In the genomic region with DNA sequence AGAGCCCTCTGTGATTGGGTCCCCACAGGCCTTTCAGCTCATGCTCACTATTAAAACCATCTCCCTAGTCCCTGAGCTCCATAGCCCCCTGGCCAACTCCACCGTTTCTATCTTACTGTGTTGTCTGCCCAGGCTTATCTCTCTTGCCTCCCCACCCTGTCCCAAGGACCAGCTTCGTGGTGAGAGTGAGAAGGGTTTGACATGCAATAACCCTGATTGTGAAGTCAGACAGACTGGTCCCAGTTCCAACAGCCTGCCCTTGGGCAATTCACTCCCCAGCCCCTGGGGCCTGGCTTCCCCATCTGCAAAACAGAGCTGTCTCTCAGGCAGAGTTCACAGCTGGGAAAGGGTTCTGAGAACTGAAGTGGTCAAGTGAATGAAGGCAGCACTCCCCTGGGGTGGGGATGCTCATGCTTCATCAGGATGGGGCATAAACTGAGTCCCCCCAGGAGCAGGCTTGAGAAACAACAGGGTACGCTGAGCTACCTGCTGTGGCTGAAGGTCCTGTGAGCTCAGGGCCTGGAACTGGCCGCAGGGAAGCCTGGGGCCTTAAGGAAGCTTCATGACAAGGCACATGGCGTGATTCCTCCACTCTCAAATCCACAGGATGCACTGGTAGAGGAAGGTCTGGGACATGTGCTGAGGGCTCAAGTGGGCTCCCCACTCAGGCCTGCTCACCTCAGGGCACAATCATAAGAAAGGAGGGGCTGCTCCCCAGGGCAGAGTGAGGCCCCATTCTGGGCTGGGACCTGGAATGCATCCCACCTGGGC, we compare ENCODE assay signal across 13 cellular contexts. TPM values are rescaled to one million over a fixed set of nuclear protein-coding genes. Genes with fewer than 3 reads are reported as not detected.
DNase-seq lines count a peak whose midpoint lies in the region; ATAC-seq and TF ChIP-seq lines count a peak whose summit lies in the region.
"Had no signal": no experiment of that assay in that cellular context is flagged by ENCODE, and none has a peak within 500 bp of the region (broad histone marks: within the 10 kb centered on the region; RNA-seq: fewer than 3 reads in every experiment).

No MANE protein-coding gene starts in this region.

- TF ChIP-seq CTCF in BE2C (IDR thresholded peaks at IDR 0.05; ENCODE audit: low read depth, low read length), result no peak

- H3K27me3 Mint-ChIP-seq in activated CD4-positive, alpha-beta T cell treated with anti-CD3 and anti-CD28 coated beads, Interleukin-2, amount 10 ng/mL, durations not matched to agents 7 days and 5 days, result no peaks in the 10 kb centered on the region
- no peaks in the 10 kb centered on the region for H3K27me3 Mint-ChIP-seq in activated CD4-positive, alpha-beta T cell treated with anti-CD3 and anti-CD28 coated beads for 36 hours
- no peaks in the 10 kb centered on the region for H3K27me3 Mint-ChIP-seq in stimulated activated memory B cell treated with anti-CD40 and anti-IgM and Interleukin-4, amounts not matched to agents 10 μg/mL and 1 μg/mL and 100 μg/mL, for 72 hours
- H3K27me3 Mint-ChIP-seq: T-cell had no signal

- intact Hi-C loops in activated CD4-positive, alpha-beta T cell treated with anti-CD3 and anti-CD28 coated beads for 36 hours (cut with DNase I, micrococcal nuclease), result loop anchor here (2.0 to 10.0 kb wide), 5 partner anchors 102 to 1313 kb away; a partner anchor contains a TSS

- POLR2A ChIA-PET in activated CD4-positive, alpha-beta T cell treated with anti-CD3 and anti-CD28 coated beads, Interleukin-2, amount 10 ng/mL, durations not matched to agents 7 days and 5 days (lab: Charles Lee), result no interaction called here
- POLR2A ChIA-PET in activated CD4-positive, alpha-beta T cell treated with anti-CD3 and anti-CD28 coated beads for 36 hours (lab: Charles Lee), result interaction anchor here (1.4 to 2.1 kb wide), 4 partner anchors 9 to 22 kb away, joined by 3 to 6 read pairs (median 4); no protein-coding TSS in a partner anchor

- CTCF ChIA-PET in activated CD4-positive, alpha-beta T cell treated with anti-CD3 and anti-CD28 coated beads, Interleukin-2, amount 10 ng/mL, durations not matched to agents 7 days and 5 days (lab: Charles Lee), result interaction anchor here (0.7 to 8.0 kb wide), 10 partner anchors 13 to 1041 kb away, joined by 3 to 147 read pairs (median 4); no protein-coding TSS in a partner anchor
- CTCF ChIA-PET in activated CD4-positive, alpha-beta T cell treated with anti-CD3 and anti-CD28 coated beads for 36 hours (lab: Charles Lee), result interaction anchor here (0.6 to 5.8 kb wide), 9 partner anchors 10 to 117 kb away, joined by 3 to 50 read pairs (median 4); no protein-coding TSS in a partner anchor

- peaks cover 6% of the 10 kb centered on the region for H3K4me1 ChIP-seq in BE2C

- H3K4me1 Mint-ChIP-seq in activated CD4-positive, alpha-beta T cell treated with anti-CD3 and anti-CD28 coated beads, Interleukin-2, amount 10 ng/mL, durations not matched to agents 7 days and 5 days, result peaks cover 43% of the 10 kb centered on the region
- peaks cover 22% of the 10 kb centered on the region for H3K4me1 Mint-ChIP-seq in activated CD4-positive, alpha-beta T cell treated with anti-CD3 and anti-CD28 coated beads for 36 hours
- H3K4me1 Mint-ChIP-seq in stimulated activated memory B cell treated with anti-CD40 and anti-IgM and Interleukin-4, amounts not matched to agents 10 μg/mL and 1 μg/mL and 100 μg/mL, for 72 hours, result peaks cover 33% of the 10 kb centered on the region

- no peak overlapping the region for H3K4me3 ChIP-seq in BE2C (ENCODE audit: low read depth, low read length)
- H3K4me3 ChIP-seq: ovary had no signal

- H3K36me3 Mint-ChIP-seq in activated CD4-positive, alpha-beta T cell treated with anti-CD3 and anti-CD28 coated beads, Interleukin-2, amount 10 ng/mL, durations not matched to agents 7 days and 5 days (ENCODE audit: low read depth), result peaks cover 18% of the 10 kb centered on the region
- H3K36me3 Mint-ChIP-seq in activated CD4-positive, alpha-beta T cell treated with anti-CD3 and anti-CD28 coated beads for 36 hours (ENCODE audit: low read depth), result peaks cover 27% of the 10 kb centered on the region
- peaks cover 21% of the 10 kb centered on the region for H3K36me3 Mint-ChIP-seq in stimulated activated memory B cell treated with anti-CD40 and anti-IgM and Interleukin-4, amounts not matched to agents 10 μg/mL and 1 μg/mL and 100 μg/mL, for 72 hours

- DNase-seq in activated CD4-positive, alpha-beta T cell treated with anti-CD3 and anti-CD28 coated beads, Interleukin-2, amount 10 ng/mL, durations not matched to agents 7 days and 5 days, result no peak
- DNase-seq in activated CD4-positive, alpha-beta T cell treated with anti-CD3 and anti-CD28 coated beads for 36 hours, result no peak
- peak; percentile 27 for DNase-seq in SKM-1 (lab: John Stamatoyannopoulos, UW; ENCODE audit: unreplicated experiment)
- peak; percentile 44 for DNase-seq in ecto neural progenitor cell (ENCODE audit: low spot score)
- DNase-seq in NCI-H2171 treated with DMSO at 0.1 percent for 48 hours (lab: John Stamatoyannopoulos, UW), result no peak
- DNase-seq in inferior parietal cortex (ENCODE audit: extremely low spot score), result no peak
- no peak for DNase-seq in BE2C
- DNase-seq: activated naive CD4-positive, alpha-beta T cell treated with anti-CD3 and anti-CD28 coated beads, Interleukin-2, amount 50 U/mL, for 16 hours; NCI-H1930; stimulated activated CD4-positive, alpha-beta T cell treated with anti-CD3 and anti-CD28 coated beads, Interleukin-15, amount 100 ng/mL, for 24 hours had no signal

- no peaks in the 10 kb centered on the region for H3K9me3 Mint-ChIP-seq in activated CD4-positive, alpha-beta T cell treated with anti-CD3 and anti-CD28 coated beads, Interleukin-2, amount 10 ng/mL, durations not matched to agents 7 days and 5 days
- H3K9me3 Mint-ChIP-seq in activated CD4-positive, alpha-beta T cell treated with anti-CD3 and anti-CD28 coated beads for 36 hours (ENCODE audit: low read depth), result no peaks in the 10 kb centered on the region
- H3K9me3 Mint-ChIP-seq in stimulated activated memory B cell treated with anti-CD40 and anti-IgM and Interleukin-4, amounts not matched to agents 10 μg/mL and 1 μg/mL and 100 μg/mL, for 72 hours, result no peaks in the 10 kb centered on the region
- H3K9me3 Mint-ChIP-seq: T-cell had no signal

- no peak for ATAC-seq in activated CD4-positive, alpha-beta T cell treated with anti-CD3 and anti-CD28 coated beads for 36 hours
- ATAC-seq in stimulated activated memory B cell treated with anti-CD40 and anti-IgM and Interleukin-4, amounts not matched to agents 10 μg/mL and 1 μg/mL and 100 μg/mL, for 72 hours, result no peak
- ATAC-seq: T-cell had no signal

- H3K27ac Mint-ChIP-seq in activated CD4-positive, alpha-beta T cell treated with anti-CD3 and anti-CD28 coated beads, Interleukin-2, amount 10 ng/mL, durations not matched to agents 7 days and 5 days, result peak overlapping the region; percentile 13
- no peak overlapping the region for H3K27ac Mint-ChIP-seq in activated CD4-positive, alpha-beta T cell treated with anti-CD3 and anti-CD28 coated beads for 36 hours
- H3K27ac Mint-ChIP-seq in stimulated activated memory B cell treated with anti-CD40 and anti-IgM and Interleukin-4, amounts not matched to agents 10 μg/mL and 1 μg/mL and 100 μg/mL, for 72 hours, result peak overlapping the region; percentile 51

- H3K4me3 Mint-ChIP-seq in activated CD4-positive, alpha-beta T cell treated with anti-CD3 and anti-CD28 coated beads, Interleukin-2, amount 10 ng/mL, durations not matched to agents 7 days and 5 days, result no peak overlapping the region
- H3K4me3 Mint-ChIP-seq in activated CD4-positive, alpha-beta T cell treated with anti-CD3 and anti-CD28 coated beads for 36 hours, result no peak overlapping the region
- no peak overlapping the region for H3K4me3 Mint-ChIP-seq in stimulated activated memory B cell treated with anti-CD40 and anti-IgM and Interleukin-4, amounts not matched to agents 10 μg/mL and 1 μg/mL and 100 μg/mL, for 72 hours
- H3K4me3 Mint-ChIP-seq: T-cell had no signal

- H3K9me3 ChIP-seq in BE2C, result no peaks in the 10 kb centered on the region
- H3K9me3 ChIP-seq: ovary had no signal

- H3K27me3 ChIP-seq in BE2C, result no peaks in the 10 kb centered on the region
- H3K27me3 ChIP-seq: ovary had no signal

- peaks cover 19% of the 10 kb centered on the region for H3K36me3 ChIP-seq in BE2C
- H3K36me3 ChIP-seq: ovary had no signal

RNA-seq across cellular contexts. Expression of a gene that starts 1.8 kb away (rescaled TPM):
- 10 to 100 TPM; 53.7 to 56.7 TPM for total RNA-seq in activated CD4-positive, alpha-beta T cell treated with anti-CD3 and anti-CD28 coated beads, Interleukin-2, amount 10 ng/mL, durations not matched to agents 7 days and 5 days
- 10 to 100 TPM; 92.3 to 96.1 TPM for total RNA-seq in activated CD4-positive, alpha-beta T cell treated with anti-CD3 and anti-CD28 coated beads for 36 hours
- polyA plus RNA-seq in BE2C (2012; ENCODE audit: insufficient read depth, insufficient read length, low read depth), result 90.4 TPM

Comparison
In these comparisons a context has a peak if more than half of its experiments do, and no peak if none do; other contexts are left out.
1. DNase-seq: peak in SKM-1 (single experiment) and ecto neural progenitor cell (single experiment); none in activated CD4-positive, alpha-beta T cell treated with anti-CD3 and anti-CD28 coated beads, Interleukin-2, amount 10 ng/mL, durations not matched to agents 7 days and 5 days (single experiment), activated CD4-positive, alpha-beta T cell treated with anti-CD3 and anti-CD28 coated beads for 36 hours (single experiment), NCI-H2171 treated with DMSO at 0.1 percent for 48 hours (single experiment), inferior parietal cortex (single experiment) and BE2C (single experiment).